Comparison of ENCODE assay signal across 10 cellular contexts in the genomic region with DNA sequence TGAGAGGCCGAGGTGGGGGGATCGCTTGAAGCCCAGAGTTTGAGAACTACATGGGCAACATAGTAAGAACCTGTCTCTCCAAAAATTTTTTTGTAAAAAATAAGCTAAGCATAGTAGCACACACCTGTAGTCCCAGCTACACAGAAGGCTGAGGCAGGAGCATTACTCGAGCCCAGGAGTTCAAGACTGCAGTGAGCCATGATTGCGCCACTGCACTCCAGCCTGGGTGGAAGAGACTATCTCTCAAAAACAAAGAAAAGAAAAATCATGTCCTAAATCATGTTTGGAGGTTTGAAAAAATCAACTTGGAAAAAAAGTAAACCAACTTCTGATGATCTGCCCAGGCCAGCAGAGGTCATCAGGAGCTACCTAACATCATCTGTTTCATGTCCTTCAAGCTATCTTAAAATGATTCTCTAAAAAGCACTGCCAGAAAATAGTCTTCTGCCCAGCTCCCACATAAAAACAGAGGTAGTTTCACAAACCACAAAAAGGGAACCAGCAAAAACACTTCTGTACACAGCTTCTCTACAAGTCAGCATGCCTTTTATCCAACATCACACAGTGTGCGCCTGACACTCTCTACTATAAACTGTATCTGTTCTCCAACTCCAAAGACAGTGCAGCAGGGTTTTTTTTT.
DNase-seq lines count a peak whose midpoint lies in the region; ATAC-seq and TF ChIP-seq lines count a peak whose summit lies in the region.
"Had no signal": no experiment of that assay in that cellular context is flagged by ENCODE, and none has a peak within 500 bp of the region (broad histone marks: within the 10 kb centered on the region; RNA-seq: fewer than 3 reads in every experiment).

No MANE protein-coding gene starts in this region.

- no peak for TF ChIP-seq CTCF in neural progenitor cell (IDR thresholded peaks at IDR 0.05)

- H3K4me1 ChIP-seq in neural progenitor cell, result peaks cover 40% of the 10 kb centered on the region

- no peaks in the 10 kb centered on the region for H3K9me3 Mint-ChIP-seq in neural progenitor cell

- peak overlapping the region; percentile 12 for H3K4me3 Mint-ChIP-seq in neural progenitor cell

- H2AFZ ChIP-seq in neural progenitor cell (replicated peaks), result peak overlapping the region; percentile 66

- peak; percentile 51 for DNase-seq in DMS79 treated with DMSO at 0.1 percent for 48 hours (lab: John Stamatoyannopoulos, UW)
- DNase-seq in DMS79 (lab: John Stamatoyannopoulos, UW), result no peak
- peak; percentile 0 for DNase-seq in UCSD-AML1 (lab: John Stamatoyannopoulos, UW; ENCODE audit: unreplicated experiment)
- DNase-seq in neural progenitor cell (ENCODE audit: low spot score), result no peak
- DNase-seq in NCI-H446 (lab: John Stamatoyannopoulos, UW), result no peak
- no peak for DNase-seq in NCI-H2171 treated with DMSO at 0.1 percent for 48 hours (lab: John Stamatoyannopoulos, UW)
- DNase-seq: kidney glomerular epithelial cell, right cardiac atrium had no signal

- H3K79me2 ChIP-seq in neural progenitor cell (ENCODE audit: low read depth), result no peaks in the 10 kb centered on the region

- no peak overlapping the region for H3K9ac ChIP-seq in neural progenitor cell

- H3K9me3 ChIP-seq in neural progenitor cell (ENCODE audit: low read depth), result no peaks in the 10 kb centered on the region

- ATAC-seq in HG02973 (IDR thresholded peaks at IDR 0.05; ENCODE audit: unreplicated experiment) (peak; percentile 51), HG03095 (IDR thresholded peaks at IDR 0.05; ENCODE audit: unreplicated experiment) (no peak)

- no peaks in the 10 kb centered on the region for H4K20me1 ChIP-seq in neural progenitor cell (ENCODE audit: low read depth)

- peaks cover 3% of the 10 kb centered on the region for H3K36me3 Mint-ChIP-seq in neural progenitor cell

- peak overlapping the region; percentile 19 for H3K4me2 ChIP-seq in neural progenitor cell

- peaks cover 34% of the 10 kb centered on the region for H3K4me1 Mint-ChIP-seq in neural progenitor cell

- no peaks in the 10 kb centered on the region for H3K36me3 ChIP-seq in neural progenitor cell

- H3K27ac Mint-ChIP-seq in neural progenitor cell, result peak overlapping the region; percentile 30

- H3K27me3 Mint-ChIP-seq in neural progenitor cell (ENCODE audit: insufficient read depth, low read depth), result no peaks in the 10 kb centered on the region

- no peaks in the 10 kb centered on the region for H3K27me3 ChIP-seq in neural progenitor cell

- H3K27ac ChIP-seq in neural progenitor cell, result peak overlapping the region; percentile 53

- no peak overlapping the region for H3K4me3 ChIP-seq in neural progenitor cell

- H3F3A ChIP-seq in neural progenitor cell (ENCODE audit: low read depth), result peaks cover 21% of the 10 kb centered on the region

Comparison
In these comparisons a context has a peak if more than half of its experiments do, and no peak if none do; other contexts are left out.
1. DNase-seq: peak in DMS79 treated with DMSO at 0.1 percent for 48 hours (single experiment) and UCSD-AML1 (single experiment); none in DMS79 (single experiment), neural progenitor cell (single experiment), NCI-H446 (0 of 2) and NCI-H2171 treated with DMSO at 0.1 percent for 48 hours (single experiment).